22 cellular contexts compared by ENCODE assay signal in the genomic region with DNA sequence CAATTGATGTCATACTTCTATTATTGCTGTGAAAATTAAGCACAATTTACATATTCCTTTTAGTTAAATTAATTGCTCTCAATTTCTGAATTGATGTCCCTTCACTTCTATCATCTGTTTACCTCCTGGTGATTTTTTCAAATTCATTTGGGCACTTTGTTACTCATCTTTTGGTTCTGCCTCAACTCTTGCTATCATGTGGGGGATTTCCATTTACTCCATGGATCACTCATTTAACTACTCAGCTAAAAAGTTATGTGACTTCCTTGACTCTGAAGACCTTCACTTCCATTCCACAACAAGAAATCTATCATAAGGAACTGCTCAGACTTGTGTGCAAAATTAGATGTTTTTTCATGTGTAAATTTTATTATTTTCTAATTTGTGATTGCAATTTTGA.
DNase-seq lines count a peak whose midpoint lies in the region; ATAC-seq and TF ChIP-seq lines count a peak whose summit lies in the region.
"Had no signal": no experiment of that assay in that cellular context is flagged by ENCODE, and none has a peak within 500 bp of the region (broad histone marks: within the 10 kb centered on the region; RNA-seq: fewer than 3 reads in every experiment).

No MANE protein-coding gene starts in this region.

- DNase-seq in activated CD4-positive, CD25-positive, alpha-beta regulatory T cell treated with anti-CD3 and anti-CD28 coated beads, Interleukin-2, amount 50 U/mL, for 72 hours: no peak
- DNase-seq in kidney tubule cell (ENCODE audit: low spot score) (peak; percentile 76), amniotic stem cell (lab: John Stamatoyannopoulos, UW) (no peak)
- no peak for DNase-seq in stimulated activated CD4-positive, alpha-beta T cell treated with anti-CD3 and anti-CD28 coated beads, Interleukin-4, amount 100 ng/mL, for 24 hours
- DNase-seq: activated naive CD4-positive, alpha-beta T cell; AML-193; aorta; CD8-positive, alpha-beta memory T cell; DMS53; GDM1; HFFc6; MM.1S; NCI-H1417 treated with DMSO at 0.1 percent for 48 hours; NCI-H524; nucleus accumbens; SK-N-SH; stimulated activated CD4-positive, alpha-beta T cell treated with anti-CD3 and anti-CD28 coated beads, Interleukin-4, amount 100 ng/mL, for 1 hour; trophoblast cell had no signal

- TF ChIP-seq POLR2A in GM18505 (IDR thresholded peaks at IDR 0.05; ENCODE audit: borderline replicate concordance, extremely low read depth, insufficient read depth, insufficient read length): no peak

- peak; percentile 38 to 85 for ATAC-seq in activated CD4-positive, CD25-positive, alpha-beta regulatory T cell treated with anti-CD3 and anti-CD28 coated beads, Interleukin-2, amount 50 U/mL, for 24 hours
- peak; percentile 38 for ATAC-seq in GM18505 (IDR thresholded peaks at IDR 0.05; ENCODE audit: unreplicated experiment)
- peak; percentile 67 for ATAC-seq in HG02642 (IDR thresholded peaks at IDR 0.05; ENCODE audit: poor library complexity, unreplicated experiment)
- no peak for ATAC-seq in GM19452 (IDR thresholded peaks at IDR 0.05; ENCODE audit: unreplicated experiment)
